Comparison of ENCODE assay signal across 1 cellular context in genomic region chr13:102138635-102139225, GRCh38.
TF ChIP-seq lines count a peak whose summit lies in the region.

No MANE protein-coding gene starts in this region.

TF ChIP-seq in GM23338, 12 proteins besides CTCF, POLR2A, EP300 and RAD21 (continued from another document):
- TF ChIP-seq, protein P1, sequence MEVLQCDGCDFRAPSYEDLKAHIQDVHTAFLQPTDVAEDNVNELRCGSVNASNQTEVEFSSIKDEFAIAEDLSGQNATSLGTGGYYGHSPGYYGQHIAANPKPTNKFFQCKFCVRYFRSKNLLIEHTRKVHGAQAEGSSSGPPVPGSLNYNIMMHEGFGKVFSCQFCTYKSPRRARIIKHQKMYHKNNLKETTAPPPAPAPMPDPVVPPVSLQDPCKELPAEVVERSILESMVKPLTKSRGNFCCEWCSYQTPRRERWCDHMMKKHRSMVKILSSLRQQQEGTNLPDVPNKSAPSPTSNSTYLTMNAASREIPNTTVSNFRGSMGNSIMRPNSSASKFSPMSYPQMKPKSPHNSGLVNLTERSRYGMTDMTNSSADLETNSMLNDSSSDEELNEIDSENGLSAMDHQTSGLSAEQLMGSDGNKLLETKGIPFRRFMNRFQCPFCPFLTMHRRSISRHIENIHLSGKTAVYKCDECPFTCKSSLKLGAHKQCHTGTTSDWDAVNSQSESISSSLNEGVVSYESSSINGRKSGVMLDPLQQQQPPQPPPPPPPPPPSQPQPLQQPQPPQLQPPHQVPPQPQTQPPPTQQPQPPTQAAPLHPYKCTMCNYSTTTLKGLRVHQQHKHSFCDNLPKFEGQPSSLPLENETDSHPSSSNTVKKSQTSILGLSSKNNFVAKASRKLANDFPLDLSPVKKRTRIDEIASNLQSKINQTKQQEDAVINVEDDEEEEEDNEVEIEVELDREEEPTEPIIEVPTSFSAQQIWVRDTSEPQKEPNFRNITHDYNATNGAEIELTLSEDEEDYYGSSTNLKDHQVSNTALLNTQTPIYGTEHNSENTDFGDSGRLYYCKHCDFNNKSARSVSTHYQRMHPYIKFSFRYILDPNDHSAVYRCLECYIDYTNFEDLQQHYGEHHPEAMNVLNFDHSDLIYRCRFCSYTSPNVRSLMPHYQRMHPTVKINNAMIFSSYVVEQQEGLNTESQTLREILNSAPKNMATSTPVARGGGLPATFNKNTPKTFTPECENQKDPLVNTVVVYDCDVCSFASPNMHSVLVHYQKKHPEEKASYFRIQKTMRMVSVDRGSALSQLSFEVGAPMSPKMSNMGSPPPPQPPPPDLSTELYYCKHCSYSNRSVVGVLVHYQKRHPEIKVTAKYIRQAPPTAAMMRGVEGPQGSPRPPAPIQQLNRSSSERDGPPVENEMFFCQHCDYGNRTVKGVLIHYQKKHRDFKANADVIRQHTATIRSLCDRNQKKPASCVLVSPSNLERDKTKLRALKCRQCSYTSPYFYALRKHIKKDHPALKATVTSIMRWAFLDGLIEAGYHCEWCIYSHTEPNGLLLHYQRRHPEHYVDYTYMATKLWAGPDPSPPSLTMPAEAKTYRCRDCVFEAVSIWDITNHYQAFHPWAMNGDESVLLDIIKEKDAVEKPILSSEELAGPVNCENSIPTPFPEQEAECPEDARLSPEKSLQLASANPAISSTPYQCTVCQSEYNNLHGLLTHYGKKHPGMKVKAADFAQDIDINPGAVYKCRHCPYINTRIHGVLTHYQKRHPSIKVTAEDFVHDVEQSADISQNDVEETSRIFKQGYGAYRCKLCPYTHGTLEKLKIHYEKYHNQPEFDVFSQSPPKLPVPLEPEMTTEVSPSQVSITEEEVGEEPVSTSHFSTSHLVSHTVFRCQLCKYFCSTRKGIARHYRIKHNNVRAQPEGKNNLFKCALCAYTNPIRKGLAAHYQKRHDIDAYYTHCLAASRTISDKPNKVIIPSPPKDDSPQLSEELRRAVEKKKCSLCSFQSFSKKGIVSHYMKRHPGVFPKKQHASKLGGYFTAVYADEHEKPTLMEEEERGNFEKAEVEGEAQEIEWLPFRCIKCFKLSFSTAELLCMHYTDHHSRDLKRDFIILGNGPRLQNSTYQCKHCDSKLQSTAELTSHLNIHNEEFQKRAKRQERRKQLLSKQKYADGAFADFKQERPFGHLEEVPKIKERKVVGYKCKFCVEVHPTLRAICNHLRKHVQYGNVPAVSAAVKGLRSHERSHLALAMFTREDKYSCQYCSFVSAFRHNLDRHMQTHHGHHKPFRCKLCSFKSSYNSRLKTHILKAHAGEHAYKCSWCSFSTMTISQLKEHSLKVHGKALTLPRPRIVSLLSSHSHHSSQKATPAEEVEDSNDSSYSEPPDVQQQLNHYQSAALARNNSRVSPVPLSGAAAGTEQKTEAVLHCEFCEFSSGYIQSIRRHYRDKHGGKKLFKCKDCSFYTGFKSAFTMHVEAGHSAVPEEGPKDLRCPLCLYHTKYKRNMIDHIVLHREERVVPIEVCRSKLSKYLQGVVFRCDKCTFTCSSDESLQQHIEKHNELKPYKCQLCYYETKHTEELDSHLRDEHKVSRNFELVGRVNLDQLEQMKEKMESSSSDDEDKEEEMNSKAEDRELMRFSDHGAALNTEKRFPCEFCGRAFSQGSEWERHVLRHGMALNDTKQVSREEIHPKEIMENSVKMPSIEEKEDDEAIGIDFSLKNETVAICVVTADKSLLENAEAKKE (CRISPR knock-in tag; IDR thresholded peaks at IDR 0.05): no peak
- TF ChIP-seq EZH2phosphoT487 (IDR thresholded peaks at IDR 0.05; ENCODE audit: unreplicated experiment): no peak
- TF ChIP-seq JUNB (IDR thresholded peaks at IDR 0.05; ENCODE audit: unreplicated experiment): no peak
- TF ChIP-seq REST (IDR thresholded peaks at IDR 0.05; ENCODE audit: unreplicated experiment): no peak
- no peak for TF ChIP-seq ETS1 (IDR thresholded peaks at IDR 0.05)
- TF ChIP-seq NANOG (IDR thresholded peaks at IDR 0.05; ENCODE audit: borderline replicate concordance): no peak
